ENCODE assay signal across 22 cellular contexts in the genomic region with DNA sequence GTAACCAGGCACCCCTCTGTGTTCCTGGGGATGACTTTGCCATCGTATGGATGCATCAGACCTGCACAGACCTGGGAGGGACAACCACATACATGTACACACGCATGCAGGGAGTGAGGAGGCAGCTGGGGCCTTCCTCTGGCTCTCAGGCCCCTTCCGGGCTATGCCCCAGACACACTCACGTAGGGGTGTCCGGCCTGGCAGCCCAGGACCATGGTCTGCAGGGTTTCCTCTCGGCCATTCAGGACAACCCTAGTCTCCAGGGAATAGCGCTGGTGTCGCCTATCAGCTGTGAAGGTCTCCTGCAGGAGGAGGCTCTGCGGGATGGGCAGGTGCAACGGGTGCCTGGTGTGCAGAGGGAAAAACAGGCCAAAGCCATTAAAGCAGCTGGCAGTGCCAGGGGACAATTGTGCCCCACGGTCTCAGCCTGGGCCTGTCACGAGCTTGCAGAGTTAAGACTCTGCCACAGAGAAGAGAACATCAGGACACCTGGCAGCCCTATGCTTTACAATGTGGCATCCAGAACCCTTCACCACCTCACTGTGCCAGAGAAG.
"Had no signal": no experiment of that assay in that cellular context is flagged by ENCODE, and none has a peak within 500 bp of the region (broad histone marks: within the 10 kb centered on the region; RNA-seq: fewer than 3 reads in every experiment).

No MANE protein-coding gene starts in this region.

- H3K4me3 ChIP-seq: cardiac muscle cell, gastroesophageal sphincter, heart left ventricle, left ventricle myocardium inferior, mucosa of descending colon, upper lobe of right lung had no signal

- DNase-seq: activated B cell treated with CpG ODN at 0.5 μM for 24 hours; activated CD4-positive, alpha-beta memory T cell treated with anti-CD3 and anti-CD28 coated beads, Interleukin-2, amount 10 ng/mL, durations not matched to agents 7 days and 5 days; activated CD4-positive, alpha-beta T cell treated with anti-CD3 and anti-CD28 coated beads for 4 hours; activated CD8-positive, alpha-beta memory T cell treated with anti-CD3 and anti-CD28 coated beads, Interleukin-2, amount 10 ng/mL, durations not matched to agents 7 days and 5 days; activated naive CD4-positive, alpha-beta T cell treated with Interleukin-2 at 50 U/mL for 16 hours; activated naive CD8-positive, alpha-beta T cell treated with anti-CD3 and anti-CD28 coated beads, Interleukin-2, amount 10 ng/mL, durations not matched to agents 7 days and 5 days; amygdala; effector CD8-positive, alpha-beta T cell; heart left ventricle; kidney glomerular epithelial cell; left ventricle myocardium inferior; mucosa of descending colon; naive B cell; stimulated activated CD4-positive, alpha-beta T cell treated with anti-CD3 and anti-CD28 coated beads, Interleukin-12 subunit alpha, Interleukin-12 subunit beta, amount 100 ng/mL, for 4 hours; stimulated activated CD4-positive, alpha-beta T cell treated with anti-CD3 and anti-CD28 coated beads, Interleukin-1b, Interleukin-23, amount 100 ng/mL, for 48 hours; stimulated activated CD8-positive, alpha-beta memory T cell treated with anti-CD3 and anti-CD28 coated beads, Interleukin-4, amount 100 ng/mL, for 48 hours; stimulated activated naive CD4-positive, alpha-beta T cell; upper lobe of right lung had no signal

- H3K36me3 ChIP-seq: cardiac muscle cell, gastroesophageal sphincter, heart left ventricle, upper lobe of right lung had no signal

- H3K27me3 ChIP-seq: cardiac muscle cell, gastroesophageal sphincter, heart left ventricle, upper lobe of right lung had no signal

- H3K27ac ChIP-seq: cardiac muscle cell, gastroesophageal sphincter, heart left ventricle, left ventricle myocardium inferior, upper lobe of right lung had no signal

- ATAC-seq: activated CD8-positive, alpha-beta memory T cell treated with anti-CD3 and anti-CD28 coated beads, Interleukin-2, amount 10 ng/mL, durations not matched to agents 7 days and 5 days; activated T-helper 17 cell treated with anti-CD3 and anti-CD28 coated beads, Interleukin-2, amount 50 U/mL, for 72 hours; esophagus mucosa; gastroesophageal sphincter; heart left ventricle; mucosa of descending colon; upper lobe of right lung had no signal

- H3K4me1 ChIP-seq: gastroesophageal sphincter, heart left ventricle, left ventricle myocardium inferior, upper lobe of right lung had no signal

- H3K9me3 ChIP-seq: mucosa of descending colon, upper lobe of right lung had no signal
